ENCODE assay signal across 19 cellular contexts in genomic region chr12:34336619-34337465, GRCh38.
"Had no signal": no experiment of that assay in that cellular context is flagged by ENCODE, and none has a peak within 500 bp of the region (broad histone marks: within the 10 kb centered on the region; RNA-seq: fewer than 3 reads in every experiment).

No MANE protein-coding gene starts in this region.

- H3K27me3 ChIP-seq: brain microvascular endothelial cell, hepatocyte had no signal

- H3K36me3 ChIP-seq: brain microvascular endothelial cell had no signal

- H3K4me1 ChIP-seq: psoas muscle had no signal

- H2AFZ ChIP-seq: hepatocyte had no signal

- H3K27ac ChIP-seq: brain microvascular endothelial cell, dorsolateral prefrontal cortex, epithelial cell of prostate, hepatocyte, psoas muscle had no signal

- H3K79me2 ChIP-seq: hepatocyte had no signal

- H3K4me3 ChIP-seq: dorsolateral prefrontal cortex, hepatocyte, psoas muscle had no signal

- H3K4me2 ChIP-seq: hepatocyte had no signal

- H3K9me3 ChIP-seq: psoas muscle had no signal

- DNase-seq: activated CD4-positive, alpha-beta memory T cell treated with anti-CD3 and anti-CD28 coated beads, Interleukin-2, amount 10 ng/mL, durations not matched to agents 7 days and 5 days; activated CD4-positive, alpha-beta T cell treated with anti-CD3 and anti-CD28 coated beads for 48 hours; activated CD4-positive, CD25-positive, alpha-beta regulatory T cell; activated naive CD4-positive, alpha-beta T cell treated with anti-CD3 and anti-CD28 coated beads, Interleukin-2, amount 50 U/mL, for 16 hours; activated T-cell treated with anti-CD3 and anti-CD28 coated beads, Interleukin-2, amount 50 U/mL, for 1 hour; aorta; brain microvascular endothelial cell; central memory CD4-positive, alpha-beta T cell; dorsolateral prefrontal cortex; endodermal cell; foreskin fibroblast; left cardiac atrium; mesenchymal stem cell; naive thymus-derived CD8-positive, alpha-beta T cell; psoas muscle; right cardiac atrium; stimulated activated CD4-positive, alpha-beta T cell treated with anti-CD3 and anti-CD28 coated beads, Interleukin-2, amount 100 ng/mL, for 24 hours had no signal

- ATAC-seq: left cardiac atrium; naive thymus-derived CD8-positive, alpha-beta T cell; psoas muscle; right cardiac atrium had no signal
